In the genomic region with DNA sequence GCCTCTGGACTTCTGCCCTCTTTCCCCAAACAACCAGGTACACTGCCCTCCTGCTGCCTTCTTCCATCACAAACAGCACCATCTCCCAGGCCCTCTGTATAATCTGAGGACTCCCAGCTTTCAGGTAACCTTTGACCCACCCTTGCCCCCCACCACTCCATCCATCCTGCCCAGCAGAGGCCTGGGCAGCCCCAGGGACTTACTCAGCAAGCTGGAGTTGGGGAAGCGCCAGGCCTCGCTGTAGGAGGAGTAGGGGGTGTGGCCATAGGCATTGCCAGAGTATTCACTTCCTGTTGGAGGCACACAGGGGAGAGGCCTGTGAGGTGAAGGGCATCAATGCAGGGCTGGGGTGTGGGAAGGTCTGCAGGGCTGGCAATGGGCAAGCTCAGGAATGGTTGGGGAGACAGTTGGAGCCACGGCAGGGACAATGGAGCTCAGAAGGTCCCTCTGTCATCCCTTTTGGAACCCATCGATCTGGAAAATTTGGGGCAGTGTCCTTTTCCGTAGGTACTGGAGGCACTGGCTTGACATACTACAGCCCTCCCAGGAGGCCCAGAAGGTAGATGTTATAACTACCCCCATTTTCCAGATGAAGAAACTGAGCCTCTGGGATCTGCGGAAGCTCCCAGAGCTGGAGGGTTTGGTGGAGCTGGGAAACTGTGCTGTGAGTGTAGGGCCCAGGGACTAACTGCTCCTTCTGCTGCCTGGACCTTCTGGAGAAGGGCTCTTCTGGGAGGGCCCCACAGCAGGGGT, we compare ENCODE assay signal across 10 cellular contexts. TPM values are rescaled to one million over a fixed set of nuclear protein-coding genes. Genes with fewer than 3 reads are reported as not detected.
DNase-seq lines count a peak whose midpoint lies in the region; ATAC-seq and TF ChIP-seq lines count a peak whose summit lies in the region.
"Had no signal": no experiment of that assay in that cellular context is flagged by ENCODE, and none has a peak within 500 bp of the region (broad histone marks: within the 10 kb centered on the region; RNA-seq: fewer than 3 reads in every experiment).

No MANE protein-coding gene starts in this region.

- BruUV-seq in Calu3 (replicated peaks; lab: Mats Ljungman, UMichigan), result no TSS peak

- TF ChIP-seq CTCF in Calu3 (IDR thresholded peaks at IDR 0.05; ENCODE audit: unreplicated experiment), result no peak
- no peak for TF ChIP-seq CTCF in colonic mucosa (IDR thresholded peaks at IDR 0.05)

- no peaks in the 10 kb centered on the region for H3K27me3 Mint-ChIP-seq in Calu3 (ENCODE audit: unreplicated experiment)
- H3K27me3 Mint-ChIP-seq in T-cell, result no peaks in the 10 kb centered on the region

- H3K4me1 ChIP-seq in colonic mucosa, result peaks cover 8% of the 10 kb centered on the region

- H3K9me3 ChIP-seq in colonic mucosa, result no peaks in the 10 kb centered on the region

- H3K36me3 Mint-ChIP-seq in Calu3 (ENCODE audit: insufficient read depth, unreplicated experiment) (peaks cover 24% of the 10 kb centered on the region), T-cell (no peaks in the 10 kb centered on the region)

- H3K4me3 ChIP-seq in colonic mucosa, result no peak overlapping the region
- H3K4me3 ChIP-seq: skin epidermis had no signal

- H3K9ac ChIP-seq in colonic mucosa (ENCODE audit: low read depth in 2 of 2, low read length in 2 of 2), result peak overlapping the region in 1 of 2 donors; percentile 41

- peak overlapping the region; percentile 45 for H3K27ac Mint-ChIP-seq in Calu3 (ENCODE audit: unreplicated experiment)
- H3K27ac Mint-ChIP-seq in T-cell, result no peak overlapping the region
- H3K27ac Mint-ChIP-seq: activated CD4-positive, alpha-beta T cell treated with anti-CD3 and anti-CD28 coated beads, Interleukin-2, amount 10 ng/mL, durations not matched to agents 7 days and 5 days had no signal

- DNase-seq in Calu3, result peak; percentile 77
- DNase-seq in MV-4-11 (lab: John Stamatoyannopoulos, UW), result peak; percentile 68
- DNase-seq in colonic mucosa, result peak; percentile 86
- peak; percentile 82 for DNase-seq in mucosa of gallbladder (ENCODE audit: low spot score)
- DNase-seq in T-cell, result no peak
- DNase-seq in GOT3 (lab: John Stamatoyannopoulos, UW), result no peak
- no peak for DNase-seq in SIG-M5 (lab: John Stamatoyannopoulos, UW)
- DNase-seq in T-helper 2 cell, result no peak
- DNase-seq: activated CD4-positive, alpha-beta T cell treated with anti-CD3 and anti-CD28 coated beads, Interleukin-2, amount 10 ng/mL, durations not matched to agents 7 days and 5 days had no signal

- CTCF ChIA-PET in Calu3 (lab: Charles Lee) (interaction anchor here (0.8 to 1.5 kb wide), 3 partner anchors 15 to 21 kb away, joined by 3 to 6 read pairs (median 5); no protein-coding TSS in a partner anchor), T-cell (lab: Charles Lee) (no interaction called here)

- peak overlapping the region; percentile 31 for H3K4me3 Mint-ChIP-seq in Calu3 (ENCODE audit: low read depth, unreplicated experiment)
- no peak overlapping the region for H3K4me3 Mint-ChIP-seq in T-cell
- H3K4me3 Mint-ChIP-seq: activated CD4-positive, alpha-beta T cell treated with anti-CD3 and anti-CD28 coated beads, Interleukin-2, amount 10 ng/mL, durations not matched to agents 7 days and 5 days had no signal

- intact Hi-C loops in Calu3 (cut with micrococcal nuclease; ENCODE audit: unreplicated experiment) (no loop called here), colonic mucosa (cut with DNase I) (no loop called here)

- H3K36me3 ChIP-seq in colonic mucosa, result no peaks in the 10 kb centered on the region

- H3K4me1 Mint-ChIP-seq in Calu3 (ENCODE audit: low read depth, unreplicated experiment), result peaks cover 35% of the 10 kb centered on the region
- peaks cover 19 to 20% (median 19%) of the 10 kb centered on the region in 3 donors for H3K4me1 Mint-ChIP-seq in T-cell

- H3K27ac ChIP-seq in colonic mucosa, result peak overlapping the region; percentile 63

- no peaks in the 10 kb centered on the region for H3K27me3 ChIP-seq in colonic mucosa

- POLR2A ChIA-PET in T-cell (lab: Charles Lee), result interaction anchor here in 1 of 2 donors (0.6 kb wide), 1 partner anchor 754 kb away, joined by 3 read pairs; no protein-coding TSS in a partner anchor

- no peak for ATAC-seq in T-cell (replicated peaks in 1 of 4)

- H3K9me3 Mint-ChIP-seq in Calu3 (ENCODE audit: low read depth, unreplicated experiment) (no peaks in the 10 kb centered on the region), T-cell (no peaks in the 10 kb centered on the region)
- H3K9me3 Mint-ChIP-seq: activated CD4-positive, alpha-beta T cell treated with anti-CD3 and anti-CD28 coated beads, Interleukin-2, amount 10 ng/mL, durations not matched to agents 7 days and 5 days had no signal

RNA-seq across cellular contexts. Expression of gene PSD4, which starts 46.3 kb away (rescaled TPM):
- total RNA-seq in Calu3 (2022), result 58.7 and 64.5 TPM in 2 replicates
- total RNA-seq in colonic mucosa, result 10 to 100 TPM; 36.5 to 50.6 TPM
- total RNA-seq in mucosa of gallbladder, result 70.3 TPM
- total RNA-seq in T-cell, result 100 to 1,000 TPM; 145 to 217 (median 150) TPM

RNA-seq across cellular contexts. Expression of gene PAX8, which starts 58.7 kb away (rescaled TPM):
- total RNA-seq in Calu3 (2022), result 12.2 and 14.5 TPM in 2 replicates
- total RNA-seq in colonic mucosa, result 1 to 10 TPM; 1.1 to 1.9 TPM
- total RNA-seq in mucosa of gallbladder, result 3.5 TPM
- 1 to 10 TPM; 1.0 to 1.8 (median 1.3) TPM for total RNA-seq in T-cell

Comparison
In these comparisons a context has a peak if more than half of its experiments do, and no peak if none do; other contexts are left out.
1. DNase-seq: peak in Calu3 (single experiment), MV-4-11 (single experiment), colonic mucosa (single experiment) and mucosa of gallbladder (single experiment); none in T-cell (0 of 34), GOT3 (single experiment), SIG-M5 (single experiment) and T-helper 2 cell (0 of 5).